In the genomic region with DNA sequence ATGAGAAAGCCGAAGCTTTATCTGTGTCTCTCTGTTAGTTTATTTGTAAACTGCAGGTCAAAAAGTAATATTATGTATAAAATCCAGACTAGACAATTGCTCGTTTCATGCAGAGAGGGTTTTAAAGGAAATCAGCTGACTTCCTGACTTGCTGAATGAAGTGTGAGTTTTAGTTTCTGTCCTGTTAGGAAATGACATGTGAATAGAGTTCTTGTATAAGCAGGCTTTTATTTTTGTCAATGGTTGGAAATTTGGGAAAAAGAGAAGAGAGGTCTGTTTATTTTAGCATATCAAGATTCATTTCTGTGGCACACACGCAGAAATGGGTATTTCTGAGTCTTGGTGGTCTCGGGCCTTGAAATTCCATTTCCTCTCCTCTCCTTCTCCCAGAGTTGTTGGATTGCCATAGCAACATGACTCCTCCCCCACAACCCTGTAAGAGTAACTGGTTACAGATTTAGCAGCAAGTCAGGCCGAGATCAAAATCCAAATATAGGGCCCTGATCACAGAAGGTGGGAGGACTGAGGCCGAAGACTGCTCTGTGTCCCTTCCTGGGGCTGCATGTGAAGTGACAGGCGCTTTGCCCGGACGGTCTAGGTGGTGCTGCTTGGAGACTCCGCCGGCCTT, we compare ENCODE assay signal across 8 cellular contexts.
DNase-seq lines count a peak whose midpoint lies in the region; ATAC-seq and TF ChIP-seq lines count a peak whose summit lies in the region.

No MANE protein-coding gene starts in this region.

- peak overlapping the region; percentile 96 for H3K27ac Mint-ChIP-seq in activated T-cell treated with anti-CD3 and anti-CD28 coated beads, Interleukin-2, amount 50 U/mL, for 24 hours

- H3K9ac ChIP-seq in parathyroid adenoma = no peak overlapping the region

- H3K9me3 ChIP-seq in parathyroid adenoma (ENCODE audit: control insufficient read depth, low read length) = no peaks in the 10 kb centered on the region

- H3K4me3 Mint-ChIP-seq in activated T-cell treated with anti-CD3 and anti-CD28 coated beads, Interleukin-2, amount 50 U/mL, for 24 hours = peak overlapping the region; percentile 71

- H3K4me1 Mint-ChIP-seq in activated T-cell treated with anti-CD3 and anti-CD28 coated beads, Interleukin-2, amount 50 U/mL, for 24 hours (ENCODE audit: low read depth) = peaks cover 57% of the 10 kb centered on the region

- peak; percentile 65 for DNase-seq in activated effector memory CD4-positive, alpha-beta T cell treated with anti-CD3 and anti-CD28 coated beads, Interleukin-2, amount 50 U/mL, for 16 hours
- DNase-seq in activated effector memory CD4-positive, alpha-beta T cell treated with Interleukin-2 at 50 U/mL for 16 hours = no peak
- peak; percentile 48 for DNase-seq in activated T-cell treated with anti-CD3 and anti-CD28 coated beads, Interleukin-2, amount 50 U/mL, for 24 hours
- DNase-seq in germinal center (ENCODE audit: low spot score) (peak; percentile 26), DMS114 treated with DMSO at 0.1 percent for 48 hours (lab: John Stamatoyannopoulos, UW; ENCODE audit: unreplicated experiment) (no peak), NCI-H345 (lab: John Stamatoyannopoulos, UW) (no peak)

- H3K36me3 Mint-ChIP-seq in activated T-cell treated with anti-CD3 and anti-CD28 coated beads, Interleukin-2, amount 50 U/mL, for 24 hours (ENCODE audit: low read depth) = peaks cover 5% of the 10 kb centered on the region

- no peak for TF ChIP-seq CTCF in parathyroid adenoma (IDR thresholded peaks at IDR 0.05)

- peaks cover 6% of the 10 kb centered on the region for H3K79me2 ChIP-seq in parathyroid adenoma

- H2AFZ ChIP-seq in parathyroid adenoma = no peak overlapping the region

- no peak overlapping the region for H3K4me3 ChIP-seq in parathyroid adenoma (ENCODE audit: low read depth, low read length)

- ATAC-seq in HG03342 (IDR thresholded peaks at IDR 0.05; ENCODE audit: unreplicated experiment) = peak; percentile 66

- no peaks in the 10 kb centered on the region for H3K36me3 ChIP-seq in parathyroid adenoma (ENCODE audit: control insufficient read depth, insufficient read depth, low read length)

- H3K9me3 Mint-ChIP-seq in activated T-cell treated with anti-CD3 and anti-CD28 coated beads, Interleukin-2, amount 50 U/mL, for 24 hours = peaks cover 4% of the 10 kb centered on the region

- no peak overlapping the region for H3K4me2 ChIP-seq in parathyroid adenoma (ENCODE audit: low read length)

- no peaks in the 10 kb centered on the region for H3K27me3 Mint-ChIP-seq in activated T-cell treated with anti-CD3 and anti-CD28 coated beads, Interleukin-2, amount 50 U/mL, for 24 hours

- H3K4me1 ChIP-seq in parathyroid adenoma = no peaks in the 10 kb centered on the region

- no peaks in the 10 kb centered on the region for H3K27me3 ChIP-seq in parathyroid adenoma (ENCODE audit: control insufficient read depth, insufficient read depth, low read length)

- H3K27ac ChIP-seq in parathyroid adenoma = peak overlapping the region; percentile 72

Comparison
In these comparisons a context has a peak if more than half of its experiments do, and no peak if none do; other contexts are left out.
1. DNase-seq: peak in activated effector memory CD4-positive, alpha-beta T cell treated with anti-CD3 and anti-CD28 coated beads, Interleukin-2, amount 50 U/mL, for 16 hours (single experiment), activated T-cell treated with anti-CD3 and anti-CD28 coated beads, Interleukin-2, amount 50 U/mL, for 24 hours (single experiment) and germinal center (single experiment); none in activated effector memory CD4-positive, alpha-beta T cell treated with Interleukin-2 at 50 U/mL for 16 hours (single experiment), DMS114 treated with DMSO at 0.1 percent for 48 hours (single experiment) and NCI-H345 (single experiment).